In genomic region chr1:27357281-27358037, GRCh38 we compare ENCODE assay signal across 8 cellular contexts. TPM values are rescaled to one million over a fixed set of nuclear protein-coding genes. Genes with fewer than 3 reads are reported as not detected.
DNase-seq lines count a peak whose midpoint lies in the region; ATAC-seq and TF ChIP-seq lines count a peak whose summit lies in the region.

No MANE protein-coding gene starts in this region.

- peaks cover 34 to 52% (median 35%) of the 10 kb centered on the region in 3 donors for H3K4me1 Mint-ChIP-seq in naive B cell
- H3K4me1 Mint-ChIP-seq in stimulated activated naive B cell treated with anti-CD40 and anti-IgM and Interleukin-4, amounts not matched to agents 10 μg/mL and 1 μg/mL and 100 μg/mL, for 72 hours, result peaks cover 40 to 46% of the 10 kb centered on the region in 2 donors

- H3K9me3 ChIP-seq in HEK293 (ENCODE audit: control insufficient read depth, insufficient read depth, low read depth, low read length) (no peaks in the 10 kb centered on the region), esophagus (ENCODE audit: control insufficient read depth in 2 of 2, insufficient read depth in 1 of 2, low read depth in 1 of 2, low read length in 1 of 2) (no peaks in the 10 kb centered on the region)

- H3K27ac ChIP-seq in HEK293 (ENCODE audit: extremely low read depth, low read depth, low read length), result no peak overlapping the region
- peak overlapping the region; percentile 53 to 71 for H3K27ac ChIP-seq in esophagus (ENCODE audit: low read depth in 2 of 2, low read length in 1 of 2)

- DNase-seq in CMK (ENCODE audit: low read depth) (peak; percentile 58), NOMO-1 treated with dmso at 0.1 percent for 144 hours (lab: John Stamatoyannopoulos, UW; ENCODE audit: unreplicated experiment) (peak; percentile 49), activated T-cell treated with anti-CD3 and anti-CD28 coated beads for 1 hour (ENCODE audit: low read depth) (peak; percentile 73), naive B cell (peak; percentile 78)
- peak; percentile 70 for DNase-seq in stimulated activated naive B cell treated with anti-CD40 and anti-IgM and Interleukin-4, amounts not matched to agents 10 μg/mL and 1 μg/mL and 100 μg/mL, for 72 hours

- no peaks in the 10 kb centered on the region for H3K9me3 Mint-ChIP-seq in naive B cell
- no peaks in the 10 kb centered on the region for H3K9me3 Mint-ChIP-seq in stimulated activated naive B cell treated with anti-CD40 and anti-IgM and Interleukin-4, amounts not matched to agents 10 μg/mL and 1 μg/mL and 100 μg/mL, for 72 hours

- no peaks in the 10 kb centered on the region for H3K4me1 ChIP-seq in HEK293 (ENCODE audit: control insufficient read depth, insufficient read depth, low read length)
- peaks cover 3 to 14% of the 10 kb centered on the region in 2 donors for H3K4me1 ChIP-seq in esophagus (ENCODE audit: control insufficient read depth in 2 of 2, insufficient read depth in 2 of 2, low read length in 1 of 2)

- H3K27ac Mint-ChIP-seq in naive B cell, result peak overlapping the region in 4 of 6 donors; percentile 56 to 84 (median 64)
- H3K27ac Mint-ChIP-seq in stimulated activated naive B cell treated with anti-CD40 and anti-IgM and Interleukin-4, amounts not matched to agents 10 μg/mL and 1 μg/mL and 100 μg/mL, for 72 hours, result peak overlapping the region; percentile 9

- POLR2A ChIA-PET in HEK293 (lab: Yijun Ruan, JAX), result interaction anchor here (4.4 kb wide), 1 partner anchor 9 kb away, joined by 23 read pairs; the partner anchor contains the start of gene MAP3K6

- peak overlapping the region; percentile 67 to 87 (median 80) for H3K4me3 Mint-ChIP-seq in naive B cell
- H3K4me3 Mint-ChIP-seq in stimulated activated naive B cell treated with anti-CD40 and anti-IgM and Interleukin-4, amounts not matched to agents 10 μg/mL and 1 μg/mL and 100 μg/mL, for 72 hours, result peak overlapping the region; percentile 70 to 74

- no peaks in the 10 kb centered on the region for H3K36me3 Mint-ChIP-seq in naive B cell
- H3K36me3 Mint-ChIP-seq in stimulated activated naive B cell treated with anti-CD40 and anti-IgM and Interleukin-4, amounts not matched to agents 10 μg/mL and 1 μg/mL and 100 μg/mL, for 72 hours, result peaks cover 0 to 1% of the 10 kb centered on the region in 2 donors

- H3K36me3 ChIP-seq in HEK293 (ENCODE audit: control insufficient read depth in 2 of 2, insufficient read depth in 1 of 2, low read length in 2 of 2), result peaks cover 0 to 51% of the 10 kb centered on the region in 2 experiments; a peak in 1 of 3 replicates
- H3K36me3 ChIP-seq in esophagus (ENCODE audit: control insufficient read depth in 2 of 2, insufficient read depth in 2 of 2, low read length in 1 of 2), result peaks cover 25 to 68% of the 10 kb centered on the region in 2 donors

- TF ChIP-seq CTCF in HEK293 (tag by site-specific recombination; IDR thresholded peaks at IDR 0.05), result peak; percentile 94

- ATAC-seq in naive B cell (ENCODE audit: low read depth in 2 of 2), result peak; percentile 68 to 78
- peak; percentile 66 to 81 for ATAC-seq in stimulated activated naive B cell treated with anti-CD40 and anti-IgM and Interleukin-4, amounts not matched to agents 10 μg/mL and 1 μg/mL and 100 μg/mL, for 72 hours (replicated peaks)
- ATAC-seq in GM18519 (IDR thresholded peaks at IDR 0.05; ENCODE audit: low FRiP score, unreplicated experiment), result no peak

- CTCF ChIA-PET in HEK293 (lab: Yijun Ruan, JAX), result interaction anchor here (0.5 to 7.8 kb wide), 31 partner anchors 9 to 673 kb away, joined by 3 to 84 read pairs (median 5); partner anchors contain the start of genes FCN3, MAP3K6 and SYTL1

- WGBS in esophagus, 2 donors, result 24 to 25% methylated on average over 37 to 40 of the region's 40 CpGs

- no peak overlapping the region for H3K4me3 ChIP-seq in HEK293 (ENCODE audit: low read depth, low read length)
- peak overlapping the region in 1 of 2 donors; percentile 28 for H3K4me3 ChIP-seq in esophagus (ENCODE audit: low read depth in 1 of 2, low read length in 2 of 2)

- no peaks in the 10 kb centered on the region for H3K27me3 ChIP-seq in esophagus (ENCODE audit: control insufficient read depth in 1 of 2, insufficient read depth in 2 of 2, low read length in 2 of 2)

- H3K27me3 Mint-ChIP-seq in naive B cell, result no peaks in the 10 kb centered on the region
- no peaks in the 10 kb centered on the region for H3K27me3 Mint-ChIP-seq in stimulated activated naive B cell treated with anti-CD40 and anti-IgM and Interleukin-4, amounts not matched to agents 10 μg/mL and 1 μg/mL and 100 μg/mL, for 72 hours

TF ChIP-seq in HEK293, 187 proteins besides CTCF, POLR2A, EP300 and RAD21 (continues in another document):
- TF ChIP-seq KLF9 (tag by site-specific recombination; IDR thresholded peaks at IDR 0.05; ENCODE audit: low read depth) (peak; percentile 89), ZNF239 (tag by site-specific recombination; IDR thresholded peaks at IDR 0.05) (no peak), ZNF488 (tag by site-specific recombination; IDR thresholded peaks at IDR 0.05) (no peak), ZNF114 (tag by site-specific recombination; IDR thresholded peaks at IDR 0.05) (no peak), HOXC10 (CRISPR knock-in tag; IDR thresholded peaks at IDR 0.05) (no peak), ZNF335 (tag by site-specific recombination; conservative IDR thresholded peaks at IDR 0.05) (peak; percentile 36; the same call in 1 of the 2 replicates), ZNF600 (tag by site-specific recombination; IDR thresholded peaks at IDR 0.05) (peak; percentile 96), TRIM28 (IDR thresholded peaks at IDR 0.05; ENCODE audit: borderline replicate concordance, low read length) (no peak), ZNF621 (tag by site-specific recombination; IDR thresholded peaks at IDR 0.05) (no peak), ZNF560 (tag by site-specific recombination; IDR thresholded peaks at IDR 0.05; ENCODE audit: borderline replicate concordance) (no peak), ZNF433 (tag by site-specific recombination; IDR thresholded peaks at IDR 0.05; ENCODE audit: low read depth) (no peak), PRDM1 (tag by site-specific recombination; IDR thresholded peaks at IDR 0.05) (no peak), ZSCAN5A (tag by site-specific recombination; IDR thresholded peaks at IDR 0.05) (no peak), ZNF623 (tag by site-specific recombination; IDR thresholded peaks at IDR 0.05) (no peak), ZBTB20 (tag by site-specific recombination; IDR thresholded peaks at IDR 0.05) (no peak), YY1 (tag by site-specific recombination; IDR thresholded peaks at IDR 0.05) (no peak), ZNF18 (tag by site-specific recombination; IDR thresholded peaks at IDR 0.05) (no peak), ZSCAN16 (tag by site-specific recombination; IDR thresholded peaks at IDR 0.05) (no peak)

RNA-seq across cellular contexts. Expression of gene MAP3K6, which starts 9.3 kb away (rescaled TPM):
- polyA plus RNA-seq in esophagus, result 100 to 1,000 TPM in 1 of 2 donors, 10 to 100 TPM in 1; 48.5 to 110 TPM
- polyA plus RNA-seq in naive B cell (ENCODE audit: low read depth in 6 of 6), result 1 to 10 TPM in 4 of 6 donors, under 1 TPM in 1, not detected in 1; 0.80 to 2.7 (median 2.0) TPM

RNA-seq across cellular contexts. Expression of gene SYTL1, which starts 15.6 kb away (rescaled TPM):
- polyA plus RNA-seq in esophagus (100 to 1,000 TPM; 136 to 302 TPM), naive B cell (ENCODE audit: low read depth in 6 of 6) (100 to 1,000 TPM in 1 of 6 donors, 10 to 100 TPM in 5; 63.3 to 110 (median 79.9) TPM)

RNA-seq across cellular contexts. Expression of gene FCN3, which starts 17.2 kb away (rescaled TPM):
- polyA plus RNA-seq in esophagus (1 to 10 TPM; 1.6 to 2.6 TPM), naive B cell (ENCODE audit: low read depth in 6 of 6) (not detected)

RNA-seq across cellular contexts. Expression of gene CD164L2, which starts 25.7 kb away (rescaled TPM):
- 10 to 100 TPM; 10.5 to 14.5 TPM for polyA plus RNA-seq in esophagus
- polyA plus RNA-seq in naive B cell (ENCODE audit: low read depth in 6 of 6), result not detected

RNA-seq across cellular contexts. Expression of gene GPR3, which starts 35.0 kb away (rescaled TPM):
- polyA plus RNA-seq in esophagus, result under 1 TPM; 0.22 to 0.25 TPM
- under 1 TPM in 4 of 6 donors, not detected in 2; 0.12 to 0.64 (median 0.35) TPM for polyA plus RNA-seq in naive B cell (ENCODE audit: low read depth in 6 of 6)

Comparison
In these comparisons a context has a peak if more than half of its experiments do, and no peak if none do; other contexts are left out.
1. RNA of gene MAP3K6, which starts 9.3 kb away (polyA plus RNA-seq): 48.5 to 110 TPM in esophagus; 0.80 to 2.7 TPM in naive B cell; every median in the first group is over 10 times any median in the second.
2. Peak in every context shown above with its lines, with median percentiles within 50 percentile points of each other: DNase-seq.